7 cellular contexts compared by ENCODE assay signal in the genomic region with DNA sequence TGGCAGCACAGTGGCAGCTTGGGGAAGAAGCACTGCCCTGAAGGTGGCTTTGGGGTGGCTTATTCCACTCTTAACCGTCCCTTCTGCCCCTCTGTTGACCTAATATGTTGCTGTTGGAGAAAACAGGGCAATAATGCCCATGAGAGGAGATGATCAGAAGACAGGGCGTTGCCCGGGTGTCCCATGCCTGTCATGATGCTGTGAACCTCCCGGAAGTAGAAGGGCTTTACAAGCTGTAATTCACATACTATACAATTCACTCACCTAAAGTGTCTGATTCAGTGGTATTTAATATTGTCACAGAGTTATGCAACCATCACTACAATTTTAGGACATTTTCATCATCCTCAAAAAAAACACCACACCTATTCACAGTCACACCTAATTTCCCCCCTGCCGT.
"Had no signal": no experiment of that assay in that cellular context is flagged by ENCODE, and none has a peak within 500 bp of the region (broad histone marks: within the 10 kb centered on the region; RNA-seq: fewer than 3 reads in every experiment).

No MANE protein-coding gene starts in this region.

- H3K9ac ChIP-seq: GM23248 had no signal

- H3K9me3 ChIP-seq: HAP-1 had no signal

- H3K27ac ChIP-seq: GM23248 had no signal

- ATAC-seq: HCT116 had no signal

- H2AFZ ChIP-seq: GM23248 had no signal

- DNase-seq: GM23248, GOT3, H7, HFFc6, IMR-90 had no signal

- H3K4me1 ChIP-seq: HAP-1 had no signal

- H3K36me3 ChIP-seq: HAP-1 had no signal

- H3K4me3 ChIP-seq: GM23248, HAP-1 had no signal
